In genomic region chr5:175811594-175811993, GRCh38 we compare ENCODE assay signal across 3 cellular contexts.
A peak's percentile ranks its signal among the peaks of the same experiment; 100 is the strongest.
TF ChIP-seq lines count a peak whose summit lies in the region.

No MANE protein-coding gene starts in this region.

TF ChIP-seq in liver, 16 proteins besides CTCF, POLR2A, EP300 and RAD21:
- TF ChIP-seq RXRA (IDR thresholded peaks at IDR 0.05): no peak
- TF ChIP-seq, protein P1, sequence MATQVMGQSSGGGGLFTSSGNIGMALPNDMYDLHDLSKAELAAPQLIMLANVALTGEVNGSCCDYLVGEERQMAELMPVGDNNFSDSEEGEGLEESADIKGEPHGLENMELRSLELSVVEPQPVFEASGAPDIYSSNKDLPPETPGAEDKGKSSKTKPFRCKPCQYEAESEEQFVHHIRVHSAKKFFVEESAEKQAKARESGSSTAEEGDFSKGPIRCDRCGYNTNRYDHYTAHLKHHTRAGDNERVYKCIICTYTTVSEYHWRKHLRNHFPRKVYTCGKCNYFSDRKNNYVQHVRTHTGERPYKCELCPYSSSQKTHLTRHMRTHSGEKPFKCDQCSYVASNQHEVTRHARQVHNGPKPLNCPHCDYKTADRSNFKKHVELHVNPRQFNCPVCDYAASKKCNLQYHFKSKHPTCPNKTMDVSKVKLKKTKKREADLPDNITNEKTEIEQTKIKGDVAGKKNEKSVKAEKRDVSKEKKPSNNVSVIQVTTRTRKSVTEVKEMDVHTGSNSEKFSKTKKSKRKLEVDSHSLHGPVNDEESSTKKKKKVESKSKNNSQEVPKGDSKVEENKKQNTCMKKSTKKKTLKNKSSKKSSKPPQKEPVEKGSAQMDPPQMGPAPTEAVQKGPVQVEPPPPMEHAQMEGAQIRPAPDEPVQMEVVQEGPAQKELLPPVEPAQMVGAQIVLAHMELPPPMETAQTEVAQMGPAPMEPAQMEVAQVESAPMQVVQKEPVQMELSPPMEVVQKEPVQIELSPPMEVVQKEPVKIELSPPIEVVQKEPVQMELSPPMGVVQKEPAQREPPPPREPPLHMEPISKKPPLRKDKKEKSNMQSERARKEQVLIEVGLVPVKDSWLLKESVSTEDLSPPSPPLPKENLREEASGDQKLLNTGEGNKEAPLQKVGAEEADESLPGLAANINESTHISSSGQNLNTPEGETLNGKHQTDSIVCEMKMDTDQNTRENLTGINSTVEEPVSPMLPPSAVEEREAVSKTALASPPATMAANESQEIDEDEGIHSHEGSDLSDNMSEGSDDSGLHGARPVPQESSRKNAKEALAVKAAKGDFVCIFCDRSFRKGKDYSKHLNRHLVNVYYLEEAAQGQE (IDR thresholded peaks at IDR 0.05): peak; percentile 60

TF ChIP-seq in HEK293, 187 proteins besides CTCF, POLR2A, EP300 and RAD21:
- TF ChIP-seq, protein P1 (tag by site-specific recombination; IDR thresholded peaks at IDR 0.05): peak; percentile 58; the same call in 1 of the 2 replicates
- TF ChIP-seq, protein P2, sequence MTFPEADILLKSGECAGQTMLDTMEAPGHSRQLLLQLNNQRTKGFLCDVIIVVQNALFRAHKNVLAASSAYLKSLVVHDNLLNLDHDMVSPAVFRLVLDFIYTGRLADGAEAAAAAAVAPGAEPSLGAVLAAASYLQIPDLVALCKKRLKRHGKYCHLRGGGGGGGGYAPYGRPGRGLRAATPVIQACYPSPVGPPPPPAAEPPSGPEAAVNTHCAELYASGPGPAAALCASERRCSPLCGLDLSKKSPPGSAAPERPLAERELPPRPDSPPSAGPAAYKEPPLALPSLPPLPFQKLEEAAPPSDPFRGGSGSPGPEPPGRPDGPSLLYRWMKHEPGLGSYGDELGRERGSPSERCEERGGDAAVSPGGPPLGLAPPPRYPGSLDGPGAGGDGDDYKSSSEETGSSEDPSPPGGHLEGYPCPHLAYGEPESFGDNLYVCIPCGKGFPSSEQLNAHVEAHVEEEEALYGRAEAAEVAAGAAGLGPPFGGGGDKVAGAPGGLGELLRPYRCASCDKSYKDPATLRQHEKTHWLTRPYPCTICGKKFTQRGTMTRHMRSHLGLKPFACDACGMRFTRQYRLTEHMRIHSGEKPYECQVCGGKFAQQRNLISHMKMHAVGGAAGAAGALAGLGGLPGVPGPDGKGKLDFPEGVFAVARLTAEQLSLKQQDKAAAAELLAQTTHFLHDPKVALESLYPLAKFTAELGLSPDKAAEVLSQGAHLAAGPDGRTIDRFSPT (tag by site-specific recombination; IDR thresholded peaks at IDR 0.05): no peak

TF ChIP-seq in K562, 482 proteins besides CTCF, POLR2A, EP300 and RAD21:
- TF ChIP-seq THRAP3 (IDR thresholded peaks at IDR 0.05; ENCODE audit: borderline replicate concordance) (no peak), MIER1 (IDR thresholded peaks at IDR 0.05; ENCODE audit: low read depth) (peak; percentile 39; the same call in 1 of the 2 replicates), ARNT (IDR thresholded peaks at IDR 0.05) (no peak), NCOA1 (IDR thresholded peaks at IDR 0.05; ENCODE audit: low read depth) (no peak), HNRNPH1 (optimal IDR thresholded peaks at IDR 0.05; ENCODE audit: low read depth, low read length) (no peak), EHMT2 (IDR thresholded peaks at IDR 0.05) (0 out of 2 replicates have a peak, but pooled peaks have one; percentile 16), ZBTB8A (IDR thresholded peaks at IDR 0.05; ENCODE audit: partially characterized antibody) (no peak), GATAD2A (IDR thresholded peaks at IDR 0.05) (no peak), MAFK (IDR thresholded peaks at IDR 0.05; ENCODE audit: low read length) (no peak), POU5F1 (IDR thresholded peaks at IDR 0.05; ENCODE audit: borderline replicate concordance, low read depth, low read length, partially characterized antibody) (no peak), NFIC (IDR thresholded peaks at IDR 0.05) (0 out of 2 replicates have a peak, but pooled peaks have one; percentile 11)
- TF ChIP-seq, protein P3, sequence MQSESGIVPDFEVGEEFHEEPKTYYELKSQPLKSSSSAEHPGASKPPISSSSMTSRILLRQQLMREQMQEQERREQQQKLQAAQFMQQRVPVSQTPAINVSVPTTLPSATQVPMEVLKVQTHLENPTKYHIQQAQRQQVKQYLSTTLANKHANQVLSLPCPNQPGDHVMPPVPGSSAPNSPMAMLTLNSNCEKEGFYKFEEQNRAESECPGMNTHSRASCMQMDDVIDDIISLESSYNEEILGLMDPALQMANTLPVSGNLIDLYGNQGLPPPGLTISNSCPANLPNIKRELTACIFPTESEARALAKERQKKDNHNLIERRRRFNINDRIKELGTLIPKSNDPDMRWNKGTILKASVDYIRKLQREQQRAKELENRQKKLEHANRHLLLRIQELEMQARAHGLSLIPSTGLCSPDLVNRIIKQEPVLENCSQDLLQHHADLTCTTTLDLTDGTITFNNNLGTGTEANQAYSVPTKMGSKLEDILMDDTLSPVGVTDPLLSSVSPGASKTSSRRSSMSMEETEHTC (IDR thresholded peaks at IDR 0.05): no peak
- TF ChIP-seq, protein P4, sequence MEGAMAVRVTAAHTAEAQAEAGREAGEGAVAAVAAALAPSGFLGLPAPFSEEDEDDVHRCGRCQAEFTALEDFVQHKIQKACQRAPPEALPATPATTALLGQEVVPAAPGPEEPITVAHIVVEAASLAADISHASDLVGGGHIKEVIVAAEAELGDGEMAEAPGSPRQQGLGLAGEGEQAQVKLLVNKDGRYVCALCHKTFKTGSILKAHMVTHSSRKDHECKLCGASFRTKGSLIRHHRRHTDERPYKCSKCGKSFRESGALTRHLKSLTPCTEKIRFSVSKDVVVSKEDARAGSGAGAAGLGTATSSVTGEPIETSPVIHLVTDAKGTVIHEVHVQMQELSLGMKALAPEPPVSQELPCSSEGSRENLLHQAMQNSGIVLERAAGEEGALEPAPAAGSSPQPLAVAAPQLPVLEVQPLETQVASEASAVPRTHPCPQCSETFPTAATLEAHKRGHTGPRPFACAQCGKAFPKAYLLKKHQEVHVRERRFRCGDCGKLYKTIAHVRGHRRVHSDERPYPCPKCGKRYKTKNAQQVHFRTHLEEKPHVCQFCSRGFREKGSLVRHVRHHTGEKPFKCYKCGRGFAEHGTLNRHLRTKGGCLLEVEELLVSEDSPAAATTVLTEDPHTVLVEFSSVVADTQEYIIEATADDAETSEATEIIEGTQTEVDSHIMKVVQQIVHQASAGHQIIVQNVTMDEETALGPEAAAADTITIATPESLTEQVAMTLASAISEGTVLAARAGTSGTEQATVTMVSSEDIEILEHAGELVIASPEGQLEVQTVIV (CRISPR knock-in tag; IDR thresholded peaks at IDR 0.05; ENCODE audit: borderline replicate concordance): no peak
- TF ChIP-seq, protein P5, sequence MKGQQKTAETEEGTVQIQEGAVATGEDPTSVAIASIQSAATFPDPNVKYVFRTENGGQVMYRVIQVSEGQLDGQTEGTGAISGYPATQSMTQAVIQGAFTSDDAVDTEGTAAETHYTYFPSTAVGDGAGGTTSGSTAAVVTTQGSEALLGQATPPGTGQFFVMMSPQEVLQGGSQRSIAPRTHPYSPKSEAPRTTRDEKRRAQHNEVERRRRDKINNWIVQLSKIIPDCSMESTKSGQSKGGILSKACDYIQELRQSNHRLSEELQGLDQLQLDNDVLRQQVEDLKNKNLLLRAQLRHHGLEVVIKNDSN (CRISPR knock-in tag; IDR thresholded peaks at IDR 0.05): no peak
- TF ChIP-seq, protein P6, sequence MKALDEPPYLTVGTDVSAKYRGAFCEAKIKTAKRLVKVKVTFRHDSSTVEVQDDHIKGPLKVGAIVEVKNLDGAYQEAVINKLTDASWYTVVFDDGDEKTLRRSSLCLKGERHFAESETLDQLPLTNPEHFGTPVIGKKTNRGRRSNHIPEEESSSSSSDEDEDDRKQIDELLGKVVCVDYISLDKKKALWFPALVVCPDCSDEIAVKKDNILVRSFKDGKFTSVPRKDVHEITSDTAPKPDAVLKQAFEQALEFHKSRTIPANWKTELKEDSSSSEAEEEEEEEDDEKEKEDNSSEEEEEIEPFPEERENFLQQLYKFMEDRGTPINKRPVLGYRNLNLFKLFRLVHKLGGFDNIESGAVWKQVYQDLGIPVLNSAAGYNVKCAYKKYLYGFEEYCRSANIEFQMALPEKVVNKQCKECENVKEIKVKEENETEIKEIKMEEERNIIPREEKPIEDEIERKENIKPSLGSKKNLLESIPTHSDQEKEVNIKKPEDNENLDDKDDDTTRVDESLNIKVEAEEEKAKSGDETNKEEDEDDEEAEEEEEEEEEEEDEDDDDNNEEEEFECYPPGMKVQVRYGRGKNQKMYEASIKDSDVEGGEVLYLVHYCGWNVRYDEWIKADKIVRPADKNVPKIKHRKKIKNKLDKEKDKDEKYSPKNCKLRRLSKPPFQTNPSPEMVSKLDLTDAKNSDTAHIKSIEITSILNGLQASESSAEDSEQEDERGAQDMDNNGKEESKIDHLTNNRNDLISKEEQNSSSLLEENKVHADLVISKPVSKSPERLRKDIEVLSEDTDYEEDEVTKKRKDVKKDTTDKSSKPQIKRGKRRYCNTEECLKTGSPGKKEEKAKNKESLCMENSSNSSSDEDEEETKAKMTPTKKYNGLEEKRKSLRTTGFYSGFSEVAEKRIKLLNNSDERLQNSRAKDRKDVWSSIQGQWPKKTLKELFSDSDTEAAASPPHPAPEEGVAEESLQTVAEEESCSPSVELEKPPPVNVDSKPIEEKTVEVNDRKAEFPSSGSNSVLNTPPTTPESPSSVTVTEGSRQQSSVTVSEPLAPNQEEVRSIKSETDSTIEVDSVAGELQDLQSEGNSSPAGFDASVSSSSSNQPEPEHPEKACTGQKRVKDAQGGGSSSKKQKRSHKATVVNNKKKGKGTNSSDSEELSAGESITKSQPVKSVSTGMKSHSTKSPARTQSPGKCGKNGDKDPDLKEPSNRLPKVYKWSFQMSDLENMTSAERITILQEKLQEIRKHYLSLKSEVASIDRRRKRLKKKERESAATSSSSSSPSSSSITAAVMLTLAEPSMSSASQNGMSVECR (CRISPR knock-in tag; IDR thresholded peaks at IDR 0.05): no peak
